Comparison of ENCODE assay signal across 3 cellular contexts in genomic region chr14:64577211-64577610, GRCh38.
TF ChIP-seq lines count a peak whose summit lies in the region.

No MANE protein-coding gene starts in this region.

TF ChIP-seq in GM23338, 12 proteins besides CTCF, POLR2A, EP300 and RAD21 (continues in another document):
- TF ChIP-seq JUNB (IDR thresholded peaks at IDR 0.05; ENCODE audit: unreplicated experiment) = no peak
- TF ChIP-seq STAT1 (IDR thresholded peaks at IDR 0.05; ENCODE audit: unreplicated experiment) = no peak
- TF ChIP-seq EZH2phosphoT487 (IDR thresholded peaks at IDR 0.05; ENCODE audit: unreplicated experiment) = no peak
- TF ChIP-seq CREB1 (CRISPR knock-in tag; IDR thresholded peaks at IDR 0.05; ENCODE audit: low read depth) = no peak
- TF ChIP-seq ZNF114 (CRISPR knock-in tag; IDR thresholded peaks at IDR 0.05) = no peak
- TF ChIP-seq ZNF462 (CRISPR knock-in tag; IDR thresholded peaks at IDR 0.05) = no peak

TF ChIP-seq in WTC11, 78 proteins besides CTCF, POLR2A, EP300 and RAD21 (continues in another document):
- no peak for TF ChIP-seq NFATC4 (CRISPR knock-in tag; IDR thresholded peaks at IDR 0.05)
- no peak for TF ChIP-seq ZNF396 (CRISPR knock-in tag; IDR thresholded peaks at IDR 0.05; ENCODE audit: borderline replicate concordance)
- no peak for TF ChIP-seq JAZF1 (CRISPR knock-in tag; IDR thresholded peaks at IDR 0.05)
- TF ChIP-seq FOXJ3 (CRISPR knock-in tag; IDR thresholded peaks at IDR 0.05; ENCODE audit: borderline replicate concordance) = no peak
- TF ChIP-seq RELA (CRISPR knock-in tag; IDR thresholded peaks at IDR 0.05; ENCODE audit: borderline replicate concordance) = no peak
- TF ChIP-seq ZNF416 (CRISPR knock-in tag; IDR thresholded peaks at IDR 0.05) = no peak
- TF ChIP-seq FOXP4 (CRISPR knock-in tag; IDR thresholded peaks at IDR 0.05) = no peak
- TF ChIP-seq SOX15 (CRISPR knock-in tag; IDR thresholded peaks at IDR 0.05) = no peak
- TF ChIP-seq PRDM15 (CRISPR knock-in tag; IDR thresholded peaks at IDR 0.05) = no peak
- TF ChIP-seq RORB (CRISPR knock-in tag; IDR thresholded peaks at IDR 0.05) = no peak
- TF ChIP-seq NR2C2 (CRISPR knock-in tag; IDR thresholded peaks at IDR 0.05) = no peak
- TF ChIP-seq NFE2L1 (CRISPR knock-in tag; IDR thresholded peaks at IDR 0.05) = no peak
- TF ChIP-seq ARID4B (CRISPR knock-in tag; IDR thresholded peaks at IDR 0.05; ENCODE audit: borderline replicate concordance) = no peak
- no peak for TF ChIP-seq TP53 (CRISPR knock-in tag; IDR thresholded peaks at IDR 0.05)

TF ChIP-seq in HepG2, 621 proteins besides CTCF, POLR2A, EP300 and RAD21:
- TF ChIP-seq ZNF780A (CRISPR knock-in tag; IDR thresholded peaks at IDR 0.05) (no peak), HIC2 (CRISPR knock-in tag; IDR thresholded peaks at IDR 0.05; ENCODE audit: low read depth) (no peak), ELK4 (CRISPR knock-in tag; IDR thresholded peaks at IDR 0.05; ENCODE audit: borderline replicate concordance) (no peak), ZNF572 (CRISPR knock-in tag; IDR thresholded peaks at IDR 0.05) (no peak), CEBPB (IDR thresholded peaks at IDR 0.05; ENCODE audit: borderline replicate concordance, low read depth, low read length) (no peak), HNF1B (CRISPR knock-in tag; IDR thresholded peaks at IDR 0.05) (no peak), IKZF5 (CRISPR knock-in tag; IDR thresholded peaks at IDR 0.05) (no peak), MAFG (CRISPR knock-in tag; IDR thresholded peaks at IDR 0.05) (no peak), MLLT10 (CRISPR knock-in tag; IDR thresholded peaks at IDR 0.05) (no peak), TMF1 (CRISPR knock-in tag; IDR thresholded peaks at IDR 0.05; ENCODE audit: low read depth) (no peak), IRF9 (CRISPR knock-in tag; IDR thresholded peaks at IDR 0.05; ENCODE audit: borderline replicate concordance) (no peak), ARNT (IDR thresholded peaks at IDR 0.05) (no peak), ZNF431 (CRISPR knock-in tag; IDR thresholded peaks at IDR 0.05; ENCODE audit: borderline replicate concordance, low read depth) (no peak), ZNF329 (CRISPR knock-in tag; IDR thresholded peaks at IDR 0.05; ENCODE audit: low read depth) (no peak), ZNF503 (CRISPR knock-in tag; IDR thresholded peaks at IDR 0.05) (no peak), ZNF75D (CRISPR knock-in tag; IDR thresholded peaks at IDR 0.05; ENCODE audit: borderline replicate concordance) (no peak), ZNF260 (CRISPR knock-in tag; IDR thresholded peaks at IDR 0.05; ENCODE audit: borderline replicate concordance, low read depth) (no peak), FOXK2 (IDR thresholded peaks at IDR 0.05) (no peak)
